ENCODE assay signal across 25 cellular contexts in the genomic region with DNA sequence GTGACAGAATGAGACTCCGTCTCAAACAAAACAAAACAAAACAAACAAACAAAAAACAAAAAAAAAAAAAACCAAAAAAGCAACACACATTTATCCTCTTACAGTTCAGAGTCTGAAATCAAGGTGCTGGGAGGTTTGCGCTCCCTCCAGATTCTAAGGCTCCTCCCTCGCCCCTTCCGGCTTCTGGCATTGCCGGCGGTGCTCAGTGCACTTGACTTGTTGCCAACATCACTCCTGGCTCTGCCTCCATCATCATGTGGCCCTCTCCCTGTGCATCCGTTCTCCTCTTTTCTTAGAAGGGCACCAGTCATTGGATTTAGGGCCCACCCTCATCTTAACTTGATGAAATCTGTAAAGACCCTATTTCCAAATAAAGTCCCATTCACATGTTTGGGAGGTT.
"Had no signal": no experiment of that assay in that cellular context is flagged by ENCODE, and none has a peak within 500 bp of the region (broad histone marks: within the 10 kb centered on the region; RNA-seq: fewer than 3 reads in every experiment).

No MANE protein-coding gene starts in this region.

- H3K36me3 Mint-ChIP-seq: activated CD4-positive, alpha-beta memory T cell treated with anti-CD3 and anti-CD28 coated beads for 36 hours; activated naive CD4-positive, alpha-beta T cell treated with anti-CD3 and anti-CD28 coated beads, Interleukin-2, amount 50 U/mL, for 72 hours had no signal

- H3K27ac ChIP-seq: brain microvascular endothelial cell, cardiac muscle cell, KMS-11, SK-N-MC, VCaP had no signal

- ATAC-seq: activated naive CD4-positive, alpha-beta T cell treated with anti-CD3 and anti-CD28 coated beads, Interleukin-2, amount 50 U/mL, for 72 hours; activated naive CD8-positive, alpha-beta T cell treated with anti-CD3 and anti-CD28 coated beads, Interleukin-2, amount 50 U/mL, for 24 hours; activated T-cell treated with anti-CD3 and anti-CD28 coated beads, Interleukin-2, amount 50 U/mL, for 4 hours; Right ventricle myocardium inferior had no signal

- H3K9me3 Mint-ChIP-seq: activated CD4-positive, alpha-beta memory T cell treated with anti-CD3 and anti-CD28 coated beads for 36 hours; activated CD4-positive, alpha-beta T cell treated with anti-CD3 and anti-CD28 coated beads, Interleukin-2, amount 10 ng/mL, durations not matched to agents 7 days and 5 days; activated naive CD4-positive, alpha-beta T cell treated with anti-CD3 and anti-CD28 coated beads, Interleukin-2, amount 50 U/mL, for 72 hours; activated naive CD8-positive, alpha-beta T cell treated with anti-CD3 and anti-CD28 coated beads, Interleukin-2, amount 50 U/mL, for 24 hours; activated T-cell treated with anti-CD3 and anti-CD28 coated beads, Interleukin-2, amount 50 U/mL, for 4 hours had no signal

- H3K4me3 ChIP-seq: cardiac muscle cell, SK-N-MC had no signal

- H3K9ac ChIP-seq: KMS-11 had no signal

- H3K27ac Mint-ChIP-seq: activated CD4-positive, alpha-beta memory T cell treated with anti-CD3 and anti-CD28 coated beads for 36 hours; activated CD4-positive, alpha-beta T cell treated with anti-CD3 and anti-CD28 coated beads, Interleukin-2, amount 10 ng/mL, durations not matched to agents 7 days and 5 days; activated naive CD4-positive, alpha-beta T cell treated with anti-CD3 and anti-CD28 coated beads, Interleukin-2, amount 50 U/mL, for 72 hours; activated naive CD8-positive, alpha-beta T cell treated with anti-CD3 and anti-CD28 coated beads, Interleukin-2, amount 50 U/mL, for 24 hours had no signal

- H3K4me1 Mint-ChIP-seq: activated CD4-positive, alpha-beta T cell treated with anti-CD3 and anti-CD28 coated beads, Interleukin-2, amount 10 ng/mL, durations not matched to agents 7 days and 5 days; activated naive CD8-positive, alpha-beta T cell treated with anti-CD3 and anti-CD28 coated beads, Interleukin-2, amount 50 U/mL, for 24 hours had no signal

- H3K4me2 ChIP-seq: KMS-11 had no signal

- H3K36me3 ChIP-seq: brain microvascular endothelial cell, cardiac muscle cell had no signal

- H3K4me3 Mint-ChIP-seq: activated CD4-positive, alpha-beta memory T cell treated with anti-CD3 and anti-CD28 coated beads for 36 hours; activated CD4-positive, alpha-beta T cell treated with anti-CD3 and anti-CD28 coated beads, Interleukin-2, amount 10 ng/mL, durations not matched to agents 7 days and 5 days; activated naive CD8-positive, alpha-beta T cell treated with anti-CD3 and anti-CD28 coated beads, Interleukin-2, amount 50 U/mL, for 24 hours; activated T-cell treated with anti-CD3 and anti-CD28 coated beads, Interleukin-2, amount 50 U/mL, for 4 hours had no signal

- H3K27me3 ChIP-seq: brain microvascular endothelial cell, cardiac muscle cell had no signal

- H3K27me3 Mint-ChIP-seq: activated CD4-positive, alpha-beta T cell treated with anti-CD3 and anti-CD28 coated beads, Interleukin-2, amount 10 ng/mL, durations not matched to agents 7 days and 5 days had no signal

- DNase-seq: activated CD4-positive, alpha-beta memory T cell treated with anti-CD3 and anti-CD28 coated beads for 36 hours; activated CD4-positive, alpha-beta T cell treated with anti-CD3 and anti-CD28 coated beads, Interleukin-2, amount 10 ng/mL, durations not matched to agents 7 days and 5 days; activated CD4-positive, CD25-positive, alpha-beta regulatory T cell; activated CD8-positive, alpha-beta memory T cell treated with anti-CD3 and anti-CD28 coated beads for 24 hours; activated effector memory CD4-positive, alpha-beta T cell treated with anti-CD3 and anti-CD28 coated beads, Interleukin-2, amount 50 U/mL, for 16 hours; activated naive CD4-positive, alpha-beta T cell treated with Interleukin-2 at 50 U/mL for 16 hours; activated naive CD8-positive, alpha-beta T cell treated with anti-CD3 and anti-CD28 coated beads, Interleukin-2, amount 50 U/mL, for 24 hours; activated T-cell treated with anti-CD3 and anti-CD28 coated beads, Interleukin-2, amount 50 U/mL, for 4 hours; amniotic stem cell; brain microvascular endothelial cell; NCI-H1092; NCI-H1417; NCI-H1930; NCI-H2171; NCI-H2227 treated with DMSO at 0.1 percent for 48 hours; NCI-H446 treated with DMSO at 0.1 percent for 48 hours; NCI-H524 treated with DMSO at 0.1 percent for 48 hours; NCI-H748 treated with DMSO at 0.1 percent for 48 hours; T-helper 1 cell had no signal
